13 cellular contexts compared by ENCODE assay signal in the genomic region with DNA sequence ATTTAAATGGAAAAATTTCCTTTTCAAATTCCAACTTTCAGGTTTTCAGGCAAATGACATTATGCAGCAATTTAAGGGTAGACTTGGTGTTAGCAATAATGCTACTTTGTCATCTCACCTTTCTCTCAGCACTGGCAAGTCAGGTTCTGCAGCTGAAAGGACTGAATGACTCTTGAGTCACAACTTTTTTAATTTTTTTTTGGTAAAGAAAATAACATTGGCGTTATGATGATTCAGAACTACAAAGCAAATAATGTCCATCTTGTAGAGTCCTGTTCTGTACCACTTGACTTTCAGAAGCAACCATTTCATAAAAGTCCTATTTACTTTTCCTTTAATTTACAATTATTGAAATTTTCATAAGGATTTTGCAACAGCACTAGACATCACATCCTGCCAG.
DNase-seq lines count a peak whose midpoint lies in the region; ATAC-seq, FAIRE-seq and TF ChIP-seq lines count a peak whose summit lies in the region.
"Had no signal": no experiment of that assay in that cellular context is flagged by ENCODE, and none has a peak within 500 bp of the region (broad histone marks: within the 10 kb centered on the region; RNA-seq: fewer than 3 reads in every experiment).

No MANE protein-coding gene starts in this region.

- H3K36me3 ChIP-seq in bronchial epithelial cell (ENCODE audit: control insufficient read depth, insufficient read depth, low read length) (no peaks in the 10 kb centered on the region), left lung (no peaks in the 10 kb centered on the region), HAP-1 (replicated peaks) (no peaks in the 10 kb centered on the region)
- H3K36me3 ChIP-seq: BE2C had no signal

- FAIRE-seq in bronchial epithelial cell (lab: Jason Lieb, UNC): no peak
- FAIRE-seq: H54 had no signal

- H3K4me3 ChIP-seq in bronchial epithelial cell (ENCODE audit: low read depth, low read length): no peak overlapping the region
- no peak overlapping the region for H3K4me3 ChIP-seq in left lung
- no peak overlapping the region for H3K4me3 ChIP-seq in HAP-1

- no peaks in the 10 kb centered on the region for H3K9me3 ChIP-seq in left lung
- no peaks in the 10 kb centered on the region; the same call in 1 of the 2 replicates for H3K9me3 ChIP-seq in HAP-1
- H3K9me3 ChIP-seq: BE2C had no signal

- H3K27ac ChIP-seq in left lung: no peak overlapping the region
- H3K27ac ChIP-seq: C4-2B had no signal

- DNase-seq in DMS53 treated with DMSO at 0.1 percent for 48 hours (lab: John Stamatoyannopoulos, UW; ENCODE audit: unreplicated experiment) (peak; percentile 16), bronchial epithelial cell (ENCODE audit: low read depth) (peak; percentile 88), left lung (no peak), HAP-1 (ENCODE audit: low spot score in 2 of 2) (no peak), NCI-H2227 (lab: John Stamatoyannopoulos, UW; ENCODE audit: unreplicated experiment) (no peak)
- DNase-seq in effector CD4-positive, alpha-beta T cell: no peak
- DNase-seq: BE2C; CD4-positive, alpha-beta memory T cell; DMS153; GF-D8 had no signal

- intact Hi-C loops in left lung (cut with DNase I): no loop called here

- ATAC-seq in left lung (peak; percentile 94), GM21825 (IDR thresholded peaks at IDR 0.05; ENCODE audit: unreplicated experiment) (no peak)

- H3K27me3 ChIP-seq in bronchial epithelial cell (ENCODE audit: control insufficient read depth, insufficient read depth, low read length) (no peaks in the 10 kb centered on the region), left lung (no peaks in the 10 kb centered on the region), HAP-1 (ENCODE audit: low read depth) (no peaks in the 10 kb centered on the region)
- H3K27me3 ChIP-seq: BE2C had no signal

- no peak for TF ChIP-seq CTCF in bronchial epithelial cell (IDR thresholded peaks at IDR 0.05; ENCODE audit: insufficient read depth, low read length, severe bottlenecking)
- TF ChIP-seq CTCF in left lung (IDR thresholded peaks at IDR 0.05): no peak

- no peaks in the 10 kb centered on the region for H3K4me1 ChIP-seq in left lung
- no peaks in the 10 kb centered on the region for H3K4me1 ChIP-seq in HAP-1
- H3K4me1 ChIP-seq: BE2C had no signal

- in situ Hi-C loops in HAP-1 (cut with MboI; ENCODE audit: low sequenced_read_pairs): no loop called here

Comparison
In these comparisons a context has a peak if more than half of its experiments do, and no peak if none do; other contexts are left out.
1. DNase-seq: peak in DMS53 treated with DMSO at 0.1 percent for 48 hours (single experiment) and bronchial epithelial cell (single experiment); none in left lung (0 of 2), HAP-1 (0 of 2), effector CD4-positive, alpha-beta T cell (single experiment) and NCI-H2227 (single experiment).